Comparison of ENCODE assay signal across 7 cellular contexts in the genomic region with DNA sequence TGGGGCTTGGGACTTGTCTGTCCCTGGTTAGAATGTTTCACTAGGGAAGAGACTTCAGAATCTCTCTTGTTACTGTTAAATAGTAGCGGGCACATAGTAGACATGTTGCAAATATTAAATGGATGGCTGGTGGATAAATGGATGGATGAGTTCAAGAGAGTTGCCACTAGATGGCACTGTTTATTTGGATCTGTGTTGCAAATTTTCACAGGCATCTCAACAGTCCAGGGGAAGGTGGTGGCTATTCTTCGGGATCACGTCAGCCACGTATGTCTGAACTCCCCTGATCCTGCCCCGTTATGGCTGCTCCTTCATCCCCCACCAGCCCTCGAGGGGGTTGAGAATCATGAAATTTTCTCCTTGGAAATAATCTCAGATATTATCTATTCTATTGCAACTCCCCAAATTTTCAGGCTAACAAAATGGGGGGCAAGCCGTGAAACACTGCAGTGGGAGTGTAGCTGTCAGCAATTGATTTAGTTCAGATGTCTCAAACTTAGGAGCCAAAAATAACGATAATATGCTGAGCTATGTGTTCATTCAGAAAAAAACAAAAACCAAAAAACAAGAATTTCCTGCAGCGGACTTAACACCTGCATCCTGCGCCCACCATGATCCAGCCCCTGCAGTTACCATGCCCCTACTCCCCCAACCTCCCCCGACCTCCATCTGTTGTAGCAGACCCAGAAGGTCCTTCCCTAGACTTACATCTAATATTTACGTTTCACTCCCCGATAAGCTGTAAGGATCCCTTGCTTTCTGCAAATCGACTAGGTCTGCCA. TPM values are rescaled to one million over a fixed set of nuclear protein-coding genes. Genes with fewer than 3 reads are reported as not detected.
DNase-seq lines count a peak whose midpoint lies in the region; ATAC-seq and TF ChIP-seq lines count a peak whose summit lies in the region.

No MANE protein-coding gene starts in this region.

- intact Hi-C loops in activated CD8-positive, alpha-beta T cell treated with anti-CD3 and anti-CD28 coated beads for 36 hours (cut with micrococcal nuclease) = loop anchor here (2.0 to 5.0 kb wide), 2 partner anchors 29 to 209 kb away; a partner anchor contains a TSS

- H3K36me3 ChIP-seq in neutrophil = no peaks in the 10 kb centered on the region

- H3K9me3 ChIP-seq in neutrophil = no peaks in the 10 kb centered on the region

- peaks cover 19% of the 10 kb centered on the region for H3K4me1 Mint-ChIP-seq in activated CD8-positive, alpha-beta T cell treated with anti-CD3 and anti-CD28 coated beads for 36 hours (ENCODE audit: low read depth)

- ATAC-seq in GM19438 (IDR thresholded peaks at IDR 0.05; ENCODE audit: low read depth, unreplicated experiment) (peak; percentile 87), HG03432 (IDR thresholded peaks at IDR 0.05; ENCODE audit: unreplicated experiment) (peak; percentile 90), foreskin keratinocyte (peak; percentile 87)
- ATAC-seq in activated CD8-positive, alpha-beta T cell treated with anti-CD3 and anti-CD28 coated beads for 36 hours = peak; percentile 91

- H3K4me3 Mint-ChIP-seq in activated CD8-positive, alpha-beta T cell treated with anti-CD3 and anti-CD28 coated beads for 36 hours = peak overlapping the region; percentile 53

- POLR2A ChIA-PET in activated CD8-positive, alpha-beta T cell treated with anti-CD3 and anti-CD28 coated beads for 36 hours (lab: Charles Lee) = interaction anchor here (0.6 to 1.2 kb wide), 4 partner anchors 18 to 79 kb away, joined by 3 to 4 read pairs (median 3); no protein-coding TSS in a partner anchor

- H3K27me3 ChIP-seq in foreskin keratinocyte (no peaks in the 10 kb centered on the region), neutrophil (no peaks in the 10 kb centered on the region)

- CTCF ChIA-PET in activated CD8-positive, alpha-beta T cell treated with anti-CD3 and anti-CD28 coated beads for 36 hours (lab: Charles Lee) = interaction anchor here (0.6 to 10.7 kb wide), 32 partner anchors 9 to 379 kb away, joined by 3 to 403 read pairs (median 4); a partner anchor contains a TSS

- H3K4me1 ChIP-seq in foreskin keratinocyte = no peaks in the 10 kb centered on the region
- H3K4me1 ChIP-seq in neutrophil (ENCODE audit: control insufficient read depth in 1 of 2, insufficient read depth in 1 of 2, low read depth in 1 of 2, low read length in 1 of 2) = peaks cover 12 to 15% of the 10 kb centered on the region in 2 experiments

- peak; percentile 60 for DNase-seq in Daoy (ENCODE audit: low read depth)
- DNase-seq in NCI-H345 treated with DMSO at 0.1 percent for 48 hours (lab: John Stamatoyannopoulos, UW; ENCODE audit: unreplicated experiment) = peak; percentile 88
- DNase-seq in activated CD8-positive, alpha-beta T cell treated with anti-CD3 and anti-CD28 coated beads for 36 hours = peak; percentile 43
- peak; percentile 28 to 64 for DNase-seq in foreskin keratinocyte

- H3K27me3 Mint-ChIP-seq in activated CD8-positive, alpha-beta T cell treated with anti-CD3 and anti-CD28 coated beads for 36 hours = no peaks in the 10 kb centered on the region

- H3K4me3 ChIP-seq in neutrophil (ENCODE audit: low read depth in 1 of 2, low read length in 1 of 2) = peak overlapping the region in 1 of 2 experiments; percentile 20

- TF ChIP-seq CTCF in activated CD8-positive, alpha-beta T cell treated with anti-CD3 and anti-CD28 coated beads for 36 hours (IDR thresholded peaks at IDR 0.05) = peak; percentile 72
- TF ChIP-seq CTCF in foreskin keratinocyte (conservative IDR thresholded peaks at IDR 0.05) (peak; percentile 94), neutrophil (IDR thresholded peaks at IDR 0.05) (peak; percentile 79)

- H3K27ac ChIP-seq in foreskin keratinocyte (no peak overlapping the region), neutrophil (peak overlapping the region; percentile 64)

- no peaks in the 10 kb centered on the region for H3K36me3 Mint-ChIP-seq in activated CD8-positive, alpha-beta T cell treated with anti-CD3 and anti-CD28 coated beads for 36 hours (ENCODE audit: low read depth)

- H3K9me3 Mint-ChIP-seq in activated CD8-positive, alpha-beta T cell treated with anti-CD3 and anti-CD28 coated beads for 36 hours = no peaks in the 10 kb centered on the region

- peak overlapping the region; percentile 25 for H3K27ac Mint-ChIP-seq in activated CD8-positive, alpha-beta T cell treated with anti-CD3 and anti-CD28 coated beads for 36 hours

RNA-seq across cellular contexts. Expression of a gene that starts 29.1 kb away (rescaled TPM):
- total RNA-seq in Daoy (2014; rRNA removed; shearing (Covaris generic)) = 21.3 and 24.7 TPM in 2 replicates
- total RNA-seq in activated CD8-positive, alpha-beta T cell treated with anti-CD3 and anti-CD28 coated beads for 36 hours = 100 to 1,000 TPM; 102 to 108 TPM
- 6.7 and 10.1 TPM in 2 replicates for total RNA-seq in foreskin keratinocyte
- polyA plus RNA-seq in foreskin keratinocyte = 2.0 and 2.8 TPM in 2 replicates

RNA-seq across cellular contexts. Expression of a gene that starts 58.9 kb away (rescaled TPM):
- total RNA-seq in Daoy (2014; rRNA removed; shearing (Covaris generic)) = 73.1 and 105 TPM in 2 replicates
- 10 to 100 TPM; 29.8 to 32.9 TPM for total RNA-seq in activated CD8-positive, alpha-beta T cell treated with anti-CD3 and anti-CD28 coated beads for 36 hours
- total RNA-seq in foreskin keratinocyte = 52.7 and 57.3 TPM in 2 replicates
- 25.8 and 27.1 TPM in 2 replicates for polyA plus RNA-seq in foreskin keratinocyte
